ENCODE assay signal across 17 cellular contexts in the genomic region with DNA sequence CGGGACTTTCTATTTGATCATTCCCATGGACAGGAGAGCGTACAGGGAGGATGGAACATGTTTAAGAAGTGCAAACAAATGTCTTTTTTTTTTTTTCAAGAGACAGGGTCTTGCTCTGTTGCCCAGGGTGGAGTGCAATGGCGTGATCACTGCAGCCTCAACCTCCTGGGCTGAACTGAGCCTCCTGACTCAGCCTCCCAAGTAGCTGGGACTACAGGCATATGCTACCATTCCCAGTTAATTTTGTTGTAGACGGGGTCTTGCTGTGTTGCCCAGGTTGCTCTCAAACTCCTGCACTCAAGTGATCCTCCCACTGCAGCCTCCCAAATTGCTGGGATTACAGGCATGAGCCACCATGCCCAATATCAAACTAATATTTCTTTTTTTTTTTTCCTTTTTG. TPM values are rescaled to one million over a fixed set of nuclear protein-coding genes. Genes with fewer than 3 reads are reported as not detected.
DNase-seq lines count a peak whose midpoint lies in the region; ATAC-seq and TF ChIP-seq lines count a peak whose summit lies in the region.
"Had no signal": no experiment of that assay in that cellular context is flagged by ENCODE, and none has a peak within 500 bp of the region (broad histone marks: within the 10 kb centered on the region; RNA-seq: fewer than 3 reads in every experiment).

No MANE protein-coding gene starts in this region.

- H3K9me3 Mint-ChIP-seq in activated CD8-positive, alpha-beta memory T cell treated with anti-CD3 and anti-CD28 coated beads, Interleukin-2, amount 10 ng/mL, durations not matched to agents 7 days and 5 days (ENCODE audit: low read depth): no peaks in the 10 kb centered on the region
- H3K9me3 Mint-ChIP-seq in neural crest cell: no peaks in the 10 kb centered on the region
- H3K9me3 Mint-ChIP-seq: CD4-positive, alpha-beta memory T cell had no signal

- H2BK120ac ChIP-seq in trophoblast cell (ENCODE audit: insufficient read depth, low read length, poor library complexity): no peak overlapping the region

- peaks cover 12% of the 10 kb centered on the region for H3K4me1 Mint-ChIP-seq in activated CD8-positive, alpha-beta memory T cell treated with anti-CD3 and anti-CD28 coated beads, Interleukin-2, amount 10 ng/mL, durations not matched to agents 7 days and 5 days
- peaks cover 11% of the 10 kb centered on the region for H3K4me1 Mint-ChIP-seq in neural crest cell

- no peak for ATAC-seq in activated CD8-positive, alpha-beta memory T cell treated with anti-CD3 and anti-CD28 coated beads, Interleukin-2, amount 10 ng/mL, durations not matched to agents 7 days and 5 days
- ATAC-seq: A549, GM12878 had no signal

- TF ChIP-seq EP300 in ovary (IDR thresholded peaks at IDR 0.05): no peak

- intact Hi-C loops in ovary (cut with DNase I): no loop called here

- no peaks in the 10 kb centered on the region for H3K27me3 ChIP-seq in ovary
- H3K27me3 ChIP-seq in trophoblast cell (ENCODE audit: insufficient read depth, low read length): no peaks in the 10 kb centered on the region
- H3K27me3 ChIP-seq: BE2C had no signal

- no peak overlapping the region for H4K8ac ChIP-seq in trophoblast cell (ENCODE audit: low read depth, low read length)

- H3K4me1 ChIP-seq in HEK293 (ENCODE audit: control insufficient read depth, insufficient read depth, low read length): peaks cover 3% of the 10 kb centered on the region; the same call in 1 of the 2 replicates
- no peaks in the 10 kb centered on the region for H3K4me1 ChIP-seq in ovary (ENCODE audit: insufficient read depth)
- peaks cover 0 to 6% of the 10 kb centered on the region in 2 experiments for H3K4me1 ChIP-seq in trophoblast cell (ENCODE audit: control insufficient read depth in 1 of 2, insufficient read depth in 2 of 2, low read length in 2 of 2)
- H3K4me1 ChIP-seq: BE2C had no signal

- H3K27ac ChIP-seq in HEK293 (ENCODE audit: extremely low read depth, low read depth, low read length) (no peak overlapping the region), ovary (no peak overlapping the region), trophoblast cell (ENCODE audit: low read depth, low read length) (no peak overlapping the region)
- H3K27ac ChIP-seq: A549, C4-2B, HL-60 had no signal

- H3K23ac ChIP-seq in trophoblast cell (ENCODE audit: low read length): no peak overlapping the region

- no peak overlapping the region for H2AK5ac ChIP-seq in trophoblast cell (ENCODE audit: low read length)

- H4K12ac ChIP-seq in trophoblast cell (ENCODE audit: low read depth, low read length): no peak overlapping the region

- H3K27ac Mint-ChIP-seq in activated CD8-positive, alpha-beta memory T cell treated with anti-CD3 and anti-CD28 coated beads, Interleukin-2, amount 10 ng/mL, durations not matched to agents 7 days and 5 days: no peak overlapping the region
- H3K27ac Mint-ChIP-seq in neural crest cell (ENCODE audit: unreplicated experiment): no peak overlapping the region

- H3K4ac ChIP-seq in trophoblast cell (ENCODE audit: low read depth, low read length): no peak overlapping the region

- no peak for TF ChIP-seq POLR2A in ovary (IDR thresholded peaks at IDR 0.05)

- H3K79me1 ChIP-seq in trophoblast cell (ENCODE audit: low read length): peaks cover 2% of the 10 kb centered on the region

- 97 to 98% (median 97%) methylated on average over 4 of the region's 4 CpGs for WGBS in ovary, 3 donors
- no CpG with 5 or more reads among the region's 4 CpGs for WGBS in trophoblast cell (ENCODE audit: extremely low coverage, insufficient coverage, insufficient read length)

- H3K14ac ChIP-seq in trophoblast cell (ENCODE audit: low read length): no peak overlapping the region

- peak; percentile 0 for DNase-seq in activated CD8-positive, alpha-beta memory T cell treated with anti-CD3 and anti-CD28 coated beads, Interleukin-2, amount 10 ng/mL, durations not matched to agents 7 days and 5 days
- no peak for DNase-seq in neural crest cell (ENCODE audit: low read depth, low spot score)
- no peak for DNase-seq in iPS-NIHi11 (ENCODE audit: low spot score)
- no peak for DNase-seq in ovary
- no peak for DNase-seq in trophoblast cell
- DNase-seq: BE2C; CD4-positive, alpha-beta memory T cell; DMS79; GOT3; HCEC 1CT had no signal

- H2AFZ ChIP-seq in trophoblast cell (ENCODE audit: insufficient read depth, low read length, poor library complexity): no peak overlapping the region

- H4K91ac ChIP-seq in trophoblast cell (ENCODE audit: low read depth, low read length): no peak overlapping the region

- H3K18ac ChIP-seq in trophoblast cell (ENCODE audit: low read length): no peak overlapping the region

- no peaks in the 10 kb centered on the region for H3K36me3 Mint-ChIP-seq in activated CD8-positive, alpha-beta memory T cell treated with anti-CD3 and anti-CD28 coated beads, Interleukin-2, amount 10 ng/mL, durations not matched to agents 7 days and 5 days
- H3K36me3 Mint-ChIP-seq in neural crest cell (ENCODE audit: low read depth): peaks cover 2% of the 10 kb centered on the region

- H3K4me3 Mint-ChIP-seq in activated CD8-positive, alpha-beta memory T cell treated with anti-CD3 and anti-CD28 coated beads, Interleukin-2, amount 10 ng/mL, durations not matched to agents 7 days and 5 days: no peak overlapping the region
- H3K4me3 Mint-ChIP-seq in neural crest cell: peak overlapping the region; percentile 41
- H3K4me3 Mint-ChIP-seq: CD4-positive, alpha-beta memory T cell had no signal

- H2BK5ac ChIP-seq in trophoblast cell (ENCODE audit: low read depth, low read length, poor library complexity): no peak overlapping the region

- no peaks in the 10 kb centered on the region for H3K9me3 ChIP-seq in HEK293 (ENCODE audit: control insufficient read depth, insufficient read depth, low read depth, low read length)
- no peaks in the 10 kb centered on the region for H3K9me3 ChIP-seq in ovary
- peaks cover 2% of the 10 kb centered on the region for H3K9me3 ChIP-seq in trophoblast cell (ENCODE audit: insufficient read depth, low read depth, low read length)
- H3K9me3 ChIP-seq: A549, BE2C had no signal

- H2BK12ac ChIP-seq in trophoblast cell (ENCODE audit: low read length): no peak overlapping the region

- CTCF ChIA-PET in HEK293 (lab: Yijun Ruan, JAX): no interaction called here
- CTCF ChIA-PET in activated CD8-positive, alpha-beta memory T cell treated with anti-CD3 and anti-CD28 coated beads, Interleukin-2, amount 10 ng/mL, durations not matched to agents 7 days and 5 days (lab: Charles Lee): no interaction called here

- H3K4me3 ChIP-seq in HEK293 (ENCODE audit: low read depth, low read length) (no peak overlapping the region), ovary (no peak overlapping the region), trophoblast cell (ENCODE audit: low read depth, low read length) (no peak overlapping the region)
- H3K4me3 ChIP-seq: A549, GM12878 had no signal

- POLR2A ChIA-PET in HEK293 (lab: Yijun Ruan, JAX): no interaction called here

- TF ChIP-seq CTCF in HEK293 (tag by site-specific recombination; IDR thresholded peaks at IDR 0.05) (no peak), neural crest cell (conservative IDR thresholded peaks at IDR 0.05) (no peak), ovary (IDR thresholded peaks at IDR 0.05) (no peak)

- no peak overlapping the region for H3K9ac ChIP-seq in trophoblast cell (ENCODE audit: low read length)

- H3K36me3 ChIP-seq in HEK293 (ENCODE audit: control insufficient read depth in 2 of 2, insufficient read depth in 1 of 2, low read length in 2 of 2) (peaks cover 0 to 14% of the 10 kb centered on the region in 2 experiments; a peak in 1 of 3 replicates), ovary (no peaks in the 10 kb centered on the region), trophoblast cell (ENCODE audit: control insufficient read depth in 1 of 2, insufficient read depth in 2 of 2, low read length in 2 of 2) (peaks cover 11 to 12% of the 10 kb centered on the region in 2 experiments)
- H3K36me3 ChIP-seq: BE2C had no signal

- no peaks in the 10 kb centered on the region for H3K27me3 Mint-ChIP-seq in activated CD8-positive, alpha-beta memory T cell treated with anti-CD3 and anti-CD28 coated beads, Interleukin-2, amount 10 ng/mL, durations not matched to agents 7 days and 5 days
- no peaks in the 10 kb centered on the region for H3K27me3 Mint-ChIP-seq in neural crest cell (ENCODE audit: low read depth)
- H3K27me3 Mint-ChIP-seq: CD4-positive, alpha-beta memory T cell had no signal

- peaks cover 2% of the 10 kb centered on the region for H3K79me2 ChIP-seq in trophoblast cell (ENCODE audit: control insufficient read depth, insufficient read depth, low read length, poor library complexity)

- no peak overlapping the region for H3K4me2 ChIP-seq in trophoblast cell (ENCODE audit: low read length)
- H3K4me2 ChIP-seq: A549 had no signal

TF ChIP-seq in HEK293, 187 proteins besides CTCF, POLR2A, EP300 and RAD21:
- TF ChIP-seq PRDM1 (tag by site-specific recombination; IDR thresholded peaks at IDR 0.05): no peak
- peak; percentile 69 for TF ChIP-seq ZNF121 (tag by site-specific recombination; IDR thresholded peaks at IDR 0.05)
- no peak for TF ChIP-seq ZIC2 (tag by site-specific recombination; IDR thresholded peaks at IDR 0.05)

RNA-seq across cellular contexts. Expression of a gene that starts 40.5 kb away (rescaled TPM):
- total RNA-seq in activated CD8-positive, alpha-beta memory T cell treated with anti-CD3 and anti-CD28 coated beads, Interleukin-2, amount 10 ng/mL, durations not matched to agents 7 days and 5 days: under 1 TPM in 1 of 2 experiments, not detected in 1; 0.15 TPM
- total RNA-seq in neural crest cell (not detected in 2 replicates), ovary (under 1 TPM in 4 of 7 donors, not detected in 3; 0.10 to 0.20 (median 0.15) TPM)
- under 1 TPM in 1 of 2 donors, not detected in 1; 0.07 TPM for polyA plus RNA-seq in ovary
- not detected in 2 replicates for polyA plus RNA-seq in trophoblast cell (2013)
- total RNA-seq: G401, GM12878 had no signal
- polyA plus RNA-seq: A549, AG04450 had no signal

RNA-seq across cellular contexts. Expression of a gene that starts 46.5 kb away (rescaled TPM):
- 10 to 100 TPM; 73.3 to 73.6 TPM for total RNA-seq in activated CD8-positive, alpha-beta memory T cell treated with anti-CD3 and anti-CD28 coated beads, Interleukin-2, amount 10 ng/mL, durations not matched to agents 7 days and 5 days
- total RNA-seq in neural crest cell (70.8 and 80.1 TPM in 2 replicates), ovary (10 to 100 TPM; 11.2 to 54.7 (median 47.3) TPM)
- polyA plus RNA-seq in ovary: 10 to 100 TPM; 14.8 to 75.1 TPM
- polyA plus RNA-seq in trophoblast cell (2013): 48.4 and 49.6 TPM in 2 replicates
